ENCODE assay signal across 18 cellular contexts in genomic region chr14:95486875-95487668, GRCh38. TPM values are rescaled to one million over a fixed set of nuclear protein-coding genes. Genes with fewer than 3 reads are reported as not detected.
DNase-seq lines count a peak whose midpoint lies in the region; ATAC-seq, FAIRE-seq and TF ChIP-seq lines count a peak whose summit lies in the region.
"Had no signal": no experiment of that assay in that cellular context is flagged by ENCODE, and none has a peak within 500 bp of the region (broad histone marks: within the 10 kb centered on the region; RNA-seq: fewer than 3 reads in every experiment).

No MANE protein-coding gene starts in this region.

- no peak overlapping the region for H3K4me3 ChIP-seq in CD4-positive, alpha-beta memory T cell (ENCODE audit: low read length in 2 of 2)
- H3K4me3 ChIP-seq in MG63 (no peak overlapping the region), ascending aorta (no peak overlapping the region)
- H3K4me3 ChIP-seq: cardiac muscle cell, psoas muscle had no signal

- intact Hi-C loops in CD4-positive, alpha-beta memory T cell (cut with micrococcal nuclease), result no loop called here
- intact Hi-C loops in left colon (cut with DNase I, micrococcal nuclease), result no loop called here
- intact Hi-C loops in ascending aorta (cut with DNase I), result no loop called here

- no peaks in the 10 kb centered on the region for H3K9me3 Mint-ChIP-seq in CD4-positive, alpha-beta memory T cell

- DNase-seq in CD4-positive, alpha-beta memory T cell, result no peak
- DNase-seq in GM19239 (ENCODE audit: insufficient read length, low spot score) (no peak), NCI-H510A (lab: John Stamatoyannopoulos, UW) (peak; percentile 25), left colon (peak; percentile 50 to 61), SHP77 (lab: John Stamatoyannopoulos, UW) (no peak), MG63 (no peak), ascending aorta (ENCODE audit: low spot score in 2 of 2) (no peak)
- DNase-seq: activated CD4-positive, CD25-positive, alpha-beta regulatory T cell; NCI-H2171; psoas muscle; stimulated activated CD4-positive, alpha-beta T cell treated with anti-CD3 and anti-CD28 coated beads, Interleukin-1b, Interleukin-23, amount 100 ng/mL, for 48 hours; stimulated activated naive CD8-positive, alpha-beta T cell treated with anti-CD3 and anti-CD28 coated beads, Interleukin-15, Interleukin-2, amounts not matched to agents 100 U/mL and 50 U/mL, for 24 hours had no signal

- no peak overlapping the region for H3K4me3 Mint-ChIP-seq in CD4-positive, alpha-beta memory T cell

- POLR2A ChIA-PET in CD4-positive, alpha-beta memory T cell (lab: Charles Lee; ENCODE audit: partially characterized antibody), result interaction anchor here (0.6 to 1.1 kb wide), 2 partner anchors 18 to 47 kb away, joined by 3 read pairs; no protein-coding TSS in a partner anchor

- no peaks in the 10 kb centered on the region for H3K27me3 Mint-ChIP-seq in CD4-positive, alpha-beta memory T cell

- CTCF ChIA-PET in CD4-positive, alpha-beta memory T cell (lab: Charles Lee; ENCODE audit: partially characterized antibody), result interaction anchor here (1.1 to 3.2 kb wide), 5 partner anchors 9 to 73 kb away, joined by 3 to 15 read pairs (median 4); no protein-coding TSS in a partner anchor

- FAIRE-seq in GM19239 (lab: Jason Lieb, UNC), result peak; percentile 28
- FAIRE-seq: H1, HepG2 had no signal

- no peaks in the 10 kb centered on the region for H3K27me3 ChIP-seq in CD4-positive, alpha-beta memory T cell (ENCODE audit: insufficient read depth, low read length)
- H3K27me3 ChIP-seq in MG63, result no peaks in the 10 kb centered on the region
- H3K27me3 ChIP-seq in ascending aorta, result no peaks in the 10 kb centered on the region
- H3K27me3 ChIP-seq: cardiac muscle cell had no signal

- no peak overlapping the region for H3K27ac ChIP-seq in CD4-positive, alpha-beta memory T cell (ENCODE audit: low read depth, low read length)
- no peak overlapping the region for H3K27ac ChIP-seq in ascending aorta
- H3K27ac ChIP-seq: C4-2B, cardiac muscle cell, psoas muscle had no signal

- no peaks in the 10 kb centered on the region for H3K9me3 ChIP-seq in CD4-positive, alpha-beta memory T cell (ENCODE audit: control insufficient read depth in 1 of 2, low read length in 2 of 2)
- no peaks in the 10 kb centered on the region for H3K9me3 ChIP-seq in MG63
- H3K9me3 ChIP-seq in ascending aorta, result no peaks in the 10 kb centered on the region
- H3K9me3 ChIP-seq: psoas muscle had no signal

- H3K4me1 ChIP-seq in CD4-positive, alpha-beta memory T cell (ENCODE audit: insufficient read depth, low read length), result peaks cover 36% of the 10 kb centered on the region
- H3K4me1 ChIP-seq in ascending aorta, result peaks cover 25 to 41% of the 10 kb centered on the region in 2 donors

- ATAC-seq in left colon, result peak; percentile 8
- no peak for ATAC-seq in GM19324 (IDR thresholded peaks at IDR 0.05; ENCODE audit: low FRiP score, unreplicated experiment)
- ATAC-seq: HepG2; psoas muscle; stimulated activated naive CD8-positive, alpha-beta T cell treated with anti-CD3 and anti-CD28 coated beads, Interleukin-15, Interleukin-2, amounts not matched to agents 100 U/mL and 50 U/mL, for 24 hours had no signal

- no peak for TF ChIP-seq CTCF in ascending aorta (IDR thresholded peaks at IDR 0.05)

- peak overlapping the region; percentile 79 to 88 (median 85) for H3K27ac Mint-ChIP-seq in CD4-positive, alpha-beta memory T cell

- H3K4me1 Mint-ChIP-seq in CD4-positive, alpha-beta memory T cell, result peaks cover 32 to 74% (median 59%) of the 10 kb centered on the region in 4 donors

- no peaks in the 10 kb centered on the region for H3K36me3 ChIP-seq in CD4-positive, alpha-beta memory T cell (ENCODE audit: insufficient read depth, low read length)
- no peaks in the 10 kb centered on the region for H3K36me3 ChIP-seq in MG63
- H3K36me3 ChIP-seq in ascending aorta, result no peaks in the 10 kb centered on the region
- H3K36me3 ChIP-seq: cardiac muscle cell had no signal

- peaks cover 4 to 12% of the 10 kb centered on the region in 2 donors for H3K36me3 Mint-ChIP-seq in CD4-positive, alpha-beta memory T cell

RNA-seq across cellular contexts. Expression of gene SYNE3, which starts 29.4 kb away (rescaled TPM):
- total RNA-seq in CD4-positive, alpha-beta memory T cell, result 10 to 100 TPM; 47.7 to 52.2 TPM
- 1 to 10 TPM; 4.3 to 9.0 TPM for polyA plus RNA-seq in CD4-positive, alpha-beta memory T cell
- total RNA-seq in left colon (10 to 100 TPM; 11.6 to 12.1 TPM), ascending aorta (84.1 TPM)
- total RNA-seq in MG63 (2014; rRNA removed; shearing (Covaris generic); ENCODE audit: low replicate concordance), result 2.8 TPM in 2 replicates
- total RNA-seq: epithelial cell of proximal tubule, H1 had no signal

RNA-seq across cellular contexts. Expression of gene GLRX5, which starts 47.8 kb away (rescaled TPM):
- total RNA-seq in CD4-positive, alpha-beta memory T cell, result 10 to 100 TPM; 17.6 to 18.7 TPM
- polyA plus RNA-seq in CD4-positive, alpha-beta memory T cell, result 10 to 100 TPM; 60.3 to 74.7 TPM
- total RNA-seq in left colon (10 to 100 TPM; 47.4 to 56.4 TPM), ascending aorta (24.6 TPM)
- 31.5 and 38.1 TPM in 2 replicates for total RNA-seq in MG63 (2014; rRNA removed; shearing (Covaris generic); ENCODE audit: low replicate concordance)

Comparison
In these comparisons a context has a peak if more than half of its experiments do, and no peak if none do; other contexts are left out.
1. DNase-seq: peak in NCI-H510A (single experiment) and left colon (2 of 2); none in CD4-positive, alpha-beta memory T cell (0 of 5), GM19239 (single experiment), SHP77 (0 of 2), MG63 (single experiment) and ascending aorta (0 of 2).